ENCODE assay signal across 11 cellular contexts in genomic region chr2:111201214-111201613, GRCh38.
DNase-seq lines count a peak whose midpoint lies in the region; ATAC-seq and TF ChIP-seq lines count a peak whose summit lies in the region.
"Had no signal": no experiment of that assay in that cellular context is flagged by ENCODE, and none has a peak within 500 bp of the region (broad histone marks: within the 10 kb centered on the region; RNA-seq: fewer than 3 reads in every experiment).

No MANE protein-coding gene starts in this region.

- peak; percentile 29 for DNase-seq in activated CD8-positive, alpha-beta T cell treated with anti-CD3 and anti-CD28 coated beads for 36 hours
- DNase-seq in activated CD8-positive, alpha-beta T cell treated with anti-CD3 and anti-CD28 coated beads, Interleukin-2, amount 10 ng/mL, durations not matched to agents 7 days and 5 days, result no peak
- DNase-seq in stimulated activated naive CD8-positive, alpha-beta T cell treated with anti-CD3 and anti-CD28 coated beads, Interleukin-15, Interleukin-2, amounts not matched to agents 100 U/mL and 50 U/mL, for 24 hours, result peak; percentile 15
- no peak for DNase-seq in GM13977 (ENCODE audit: low spot score)
- DNase-seq in stimulated activated naive CD4-positive, alpha-beta T cell treated with Interleukin-2 at 50 U/mL for 16 hours (lab: John Stamatoyannopoulos, UW), result no peak
- DNase-seq: activated effector memory CD4-positive, alpha-beta T cell treated with anti-CD3 and anti-CD28 coated beads, Interleukin-2, amount 50 U/mL, for 16 hours; kidney glomerular epithelial cell; stimulated activated CD4-positive, alpha-beta T cell treated with anti-CD3 and anti-CD28 coated beads, Interleukin-15, amount 100 ng/mL, for 24 hours had no signal

- intact Hi-C loops in activated CD8-positive, alpha-beta T cell treated with anti-CD3 and anti-CD28 coated beads for 36 hours (cut with micrococcal nuclease), result no loop called here

- no peaks in the 10 kb centered on the region for H3K36me3 Mint-ChIP-seq in activated CD8-positive, alpha-beta T cell treated with anti-CD3 and anti-CD28 coated beads for 36 hours (ENCODE audit: low read depth)
- no peaks in the 10 kb centered on the region for H3K36me3 Mint-ChIP-seq in activated CD8-positive, alpha-beta T cell treated with anti-CD3 and anti-CD28 coated beads, Interleukin-2, amount 10 ng/mL, durations not matched to agents 7 days and 5 days (ENCODE audit: low read depth)

- peaks cover 4% of the 10 kb centered on the region for H3K4me1 Mint-ChIP-seq in activated CD8-positive, alpha-beta T cell treated with anti-CD3 and anti-CD28 coated beads for 36 hours (ENCODE audit: low read depth)
- H3K4me1 Mint-ChIP-seq in activated CD8-positive, alpha-beta T cell treated with anti-CD3 and anti-CD28 coated beads, Interleukin-2, amount 10 ng/mL, durations not matched to agents 7 days and 5 days (ENCODE audit: low read depth), result peaks cover 4% of the 10 kb centered on the region

- no peaks in the 10 kb centered on the region for H3K9me3 Mint-ChIP-seq in activated CD8-positive, alpha-beta T cell treated with anti-CD3 and anti-CD28 coated beads for 36 hours
- no peaks in the 10 kb centered on the region for H3K9me3 Mint-ChIP-seq in activated CD8-positive, alpha-beta T cell treated with anti-CD3 and anti-CD28 coated beads, Interleukin-2, amount 10 ng/mL, durations not matched to agents 7 days and 5 days (ENCODE audit: insufficient read depth)

- in situ Hi-C loops in GM13977 (cut with MboI; ENCODE audit: low pct_unique_long_range_greater_than_20kb, low sequenced_read_pairs, unreplicated experiment), result no loop called here

- POLR2A ChIA-PET in activated CD8-positive, alpha-beta T cell treated with anti-CD3 and anti-CD28 coated beads for 36 hours (lab: Charles Lee), result no interaction called here
- POLR2A ChIA-PET in activated CD8-positive, alpha-beta T cell treated with anti-CD3 and anti-CD28 coated beads, Interleukin-2, amount 10 ng/mL, durations not matched to agents 7 days and 5 days (lab: Charles Lee), result no interaction called here

- no peak overlapping the region for H3K4me3 Mint-ChIP-seq in activated CD8-positive, alpha-beta T cell treated with anti-CD3 and anti-CD28 coated beads for 36 hours
- H3K4me3 Mint-ChIP-seq in activated CD8-positive, alpha-beta T cell treated with anti-CD3 and anti-CD28 coated beads, Interleukin-2, amount 10 ng/mL, durations not matched to agents 7 days and 5 days, result no peak overlapping the region

- TF ChIP-seq CTCF in activated CD8-positive, alpha-beta T cell treated with anti-CD3 and anti-CD28 coated beads for 36 hours (IDR thresholded peaks at IDR 0.05), result no peak
- TF ChIP-seq CTCF in GM13977 (IDR thresholded peaks at IDR 0.05; ENCODE audit: extremely low read depth, insufficient read depth, missing control alignments), result no peak

- CTCF ChIA-PET in activated CD8-positive, alpha-beta T cell treated with anti-CD3 and anti-CD28 coated beads for 36 hours (lab: Charles Lee), result no interaction called here
- CTCF ChIA-PET in activated CD8-positive, alpha-beta T cell treated with anti-CD3 and anti-CD28 coated beads, Interleukin-2, amount 10 ng/mL, durations not matched to agents 7 days and 5 days (lab: Charles Lee), result no interaction called here

- H3K27ac Mint-ChIP-seq in activated CD8-positive, alpha-beta T cell treated with anti-CD3 and anti-CD28 coated beads for 36 hours, result no peak overlapping the region
- no peak overlapping the region for H3K27ac Mint-ChIP-seq in activated CD8-positive, alpha-beta T cell treated with anti-CD3 and anti-CD28 coated beads, Interleukin-2, amount 10 ng/mL, durations not matched to agents 7 days and 5 days

- peak; percentile 53 for ATAC-seq in activated CD8-positive, alpha-beta T cell treated with anti-CD3 and anti-CD28 coated beads for 36 hours
- no peak for ATAC-seq in activated CD8-positive, alpha-beta T cell treated with anti-CD3 and anti-CD28 coated beads, Interleukin-2, amount 10 ng/mL, durations not matched to agents 7 days and 5 days
- ATAC-seq in HG02642 (IDR thresholded peaks at IDR 0.05; ENCODE audit: poor library complexity, unreplicated experiment) (peak; percentile 77), HG03460 (IDR thresholded peaks at IDR 0.05; ENCODE audit: unreplicated experiment) (peak; percentile 73), HG02610 (IDR thresholded peaks at IDR 0.05; ENCODE audit: unreplicated experiment) (no peak)
- ATAC-seq in stimulated activated naive CD8-positive, alpha-beta T cell treated with anti-CD3 and anti-CD28 coated beads, Interleukin-15, Interleukin-2, amounts not matched to agents 100 U/mL and 50 U/mL, for 24 hours, result peak; percentile 45

- peaks cover 8% of the 10 kb centered on the region for H3K27me3 Mint-ChIP-seq in activated CD8-positive, alpha-beta T cell treated with anti-CD3 and anti-CD28 coated beads for 36 hours
- peaks cover 2% of the 10 kb centered on the region for H3K27me3 Mint-ChIP-seq in activated CD8-positive, alpha-beta T cell treated with anti-CD3 and anti-CD28 coated beads, Interleukin-2, amount 10 ng/mL, durations not matched to agents 7 days and 5 days (ENCODE audit: low read depth)

Comparison
In these comparisons a context has a peak if more than half of its experiments do, and no peak if none do; other contexts are left out.
1. ATAC-seq: peak in activated CD8-positive, alpha-beta T cell treated with anti-CD3 and anti-CD28 coated beads for 36 hours (single experiment), HG02642 (single experiment), HG03460 (single experiment) and stimulated activated naive CD8-positive, alpha-beta T cell treated with anti-CD3 and anti-CD28 coated beads, Interleukin-15, Interleukin-2, amounts not matched to agents 100 U/mL and 50 U/mL, for 24 hours (single experiment); none in activated CD8-positive, alpha-beta T cell treated with anti-CD3 and anti-CD28 coated beads, Interleukin-2, amount 10 ng/mL, durations not matched to agents 7 days and 5 days (single experiment) and HG02610 (single experiment).
2. DNase-seq: peak in activated CD8-positive, alpha-beta T cell treated with anti-CD3 and anti-CD28 coated beads for 36 hours (single experiment) and stimulated activated naive CD8-positive, alpha-beta T cell treated with anti-CD3 and anti-CD28 coated beads, Interleukin-15, Interleukin-2, amounts not matched to agents 100 U/mL and 50 U/mL, for 24 hours (single experiment); none in activated CD8-positive, alpha-beta T cell treated with anti-CD3 and anti-CD28 coated beads, Interleukin-2, amount 10 ng/mL, durations not matched to agents 7 days and 5 days (single experiment), GM13977 (single experiment) and stimulated activated naive CD4-positive, alpha-beta T cell treated with Interleukin-2 at 50 U/mL for 16 hours (single experiment).